Comparison of ENCODE assay signal across 1 cellular context in genomic region chr2:173288561-173288960, GRCh38.
TF ChIP-seq lines count a peak whose summit lies in the region.

No MANE protein-coding gene starts in this region.

TF ChIP-seq in HEK293T, 16 proteins besides CTCF, POLR2A, EP300 and RAD21 (continued from another document):
- TF ChIP-seq, protein P1, sequence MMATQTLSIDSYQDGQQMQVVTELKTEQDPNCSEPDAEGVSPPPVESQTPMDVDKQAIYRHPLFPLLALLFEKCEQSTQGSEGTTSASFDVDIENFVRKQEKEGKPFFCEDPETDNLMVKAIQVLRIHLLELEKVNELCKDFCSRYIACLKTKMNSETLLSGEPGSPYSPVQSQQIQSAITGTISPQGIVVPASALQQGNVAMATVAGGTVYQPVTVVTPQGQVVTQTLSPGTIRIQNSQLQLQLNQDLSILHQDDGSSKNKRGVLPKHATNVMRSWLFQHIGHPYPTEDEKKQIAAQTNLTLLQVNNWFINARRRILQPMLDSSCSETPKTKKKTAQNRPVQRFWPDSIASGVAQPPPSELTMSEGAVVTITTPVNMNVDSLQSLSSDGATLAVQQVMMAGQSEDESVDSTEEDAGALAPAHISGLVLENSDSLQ (IDR thresholded peaks at IDR 0.05): no peak
- TF ChIP-seq FOXA1 (IDR thresholded peaks at IDR 0.05): no peak
- no peak for TF ChIP-seq CTBP1 (IDR thresholded peaks at IDR 0.05; ENCODE audit: borderline replicate concordance)
- TF ChIP-seq ZNF384 (IDR thresholded peaks at IDR 0.05): no peak
- no peak for TF ChIP-seq SP1 (IDR thresholded peaks at IDR 0.05)
- TF ChIP-seq FOXK2 (IDR thresholded peaks at IDR 0.05): no peak
- TF ChIP-seq FOXM1 (IDR thresholded peaks at IDR 0.05; ENCODE audit: borderline replicate concordance): no peak
TF ChIP-seq in HEK293T: peak in this region for 0.
